Comparison of ENCODE assay signal across 12 cellular contexts in genomic region chr3:99410789-99411311, GRCh38.
DNase-seq lines count a peak whose midpoint lies in the region; ATAC-seq and TF ChIP-seq lines count a peak whose summit lies in the region.
"Had no signal": no experiment of that assay in that cellular context is flagged by ENCODE, and none has a peak within 500 bp of the region (broad histone marks: within the 10 kb centered on the region; RNA-seq: fewer than 3 reads in every experiment).

No MANE protein-coding gene starts in this region.

- peaks cover 0 to 4% (median 0%) of the 10 kb centered on the region in 5 donors for H3K27me3 Mint-ChIP-seq in naive thymus-derived CD8-positive, alpha-beta T cell

- in situ Hi-C loops in astrocyte of the cerebellum (cut with HindIII; ENCODE audit: low sequenced_read_pairs) = no loop called here

- intact Hi-C loops in mucosa of descending colon (cut with DNase I, micrococcal nuclease) = no loop called here

- no peak overlapping the region for H3K27ac Mint-ChIP-seq in naive thymus-derived CD8-positive, alpha-beta T cell

- TF ChIP-seq CTCF in astrocyte of the cerebellum (IDR thresholded peaks at IDR 0.05; ENCODE audit: low read depth, low read length, missing control alignments) (no peak), mucosa of descending colon (IDR thresholded peaks at IDR 0.05) (no peak)

- no peaks in the 10 kb centered on the region for H3K4me1 Mint-ChIP-seq in naive thymus-derived CD8-positive, alpha-beta T cell

- no peak overlapping the region for H3K4me3 ChIP-seq in astrocyte of the cerebellum (ENCODE audit: low read depth, low read length)
- H3K4me3 ChIP-seq in mucosa of descending colon = no peak overlapping the region
- H3K4me3 ChIP-seq: heart left ventricle, skin epidermis had no signal

- peaks cover 0 to 13% (median 3%) of the 10 kb centered on the region in 9 donors for H3K9me3 Mint-ChIP-seq in naive thymus-derived CD8-positive, alpha-beta T cell

- no peaks in the 10 kb centered on the region for H3K9me3 ChIP-seq in mucosa of descending colon
- H3K9me3 ChIP-seq: heart left ventricle had no signal

- no peaks in the 10 kb centered on the region for H3K4me1 ChIP-seq in mucosa of descending colon (ENCODE audit: low read depth)

- ATAC-seq in GM18502 (IDR thresholded peaks at IDR 0.05; ENCODE audit: poor library complexity, unreplicated experiment) (peak; percentile 70), HG02852 (IDR thresholded peaks at IDR 0.05; ENCODE audit: unreplicated experiment) (peak; percentile 47), mucosa of descending colon (no peak)
- ATAC-seq in naive thymus-derived CD8-positive, alpha-beta T cell = no peak
- ATAC-seq: heart left ventricle had no signal

- peak; percentile 77 for DNase-seq in astrocyte of the cerebellum (ENCODE audit: low read depth)
- peak; percentile 76 for DNase-seq in myocyte (ENCODE audit: low read depth)
- no peak for DNase-seq in HUDEP-2 (lab: John Stamatoyannopoulos, UW; ENCODE audit: unreplicated experiment in 76 of 76)
- no peak for DNase-seq in mucosa of descending colon
- DNase-seq in naive thymus-derived CD8-positive, alpha-beta T cell = no peak
- no peak for DNase-seq in activated naive CD4-positive, alpha-beta T cell treated with Interleukin-2 at 50 U/mL for 16 hours
- DNase-seq: activated gamma-delta T cell treated with Interleukin-2 at 50 U/mL for 16 hours, heart left ventricle, NCI-H1436 had no signal

- no peaks in the 10 kb centered on the region for H3K36me3 ChIP-seq in mucosa of descending colon (ENCODE audit: low read depth)
- H3K36me3 ChIP-seq: heart left ventricle had no signal

- H3K4me3 Mint-ChIP-seq in naive thymus-derived CD8-positive, alpha-beta T cell = no peak overlapping the region

- POLR2A ChIA-PET in naive thymus-derived CD8-positive, alpha-beta T cell (lab: Charles Lee) = no interaction called here

- no peaks in the 10 kb centered on the region for H3K36me3 Mint-ChIP-seq in naive thymus-derived CD8-positive, alpha-beta T cell

Comparison
In these comparisons a context has a peak if more than half of its experiments do, and no peak if none do; other contexts are left out.
1. ATAC-seq: peak in GM18502 (single experiment) and HG02852 (single experiment); none in mucosa of descending colon (single experiment) and naive thymus-derived CD8-positive, alpha-beta T cell (0 of 2).
2. DNase-seq: peak in astrocyte of the cerebellum (single experiment) and myocyte (single experiment); none in HUDEP-2 (0 of 76), mucosa of descending colon (0 of 3), naive thymus-derived CD8-positive, alpha-beta T cell (0 of 10) and activated naive CD4-positive, alpha-beta T cell treated with Interleukin-2 at 50 U/mL for 16 hours (single experiment).